ENCODE assay signal across 2 cellular contexts in the genomic region with DNA sequence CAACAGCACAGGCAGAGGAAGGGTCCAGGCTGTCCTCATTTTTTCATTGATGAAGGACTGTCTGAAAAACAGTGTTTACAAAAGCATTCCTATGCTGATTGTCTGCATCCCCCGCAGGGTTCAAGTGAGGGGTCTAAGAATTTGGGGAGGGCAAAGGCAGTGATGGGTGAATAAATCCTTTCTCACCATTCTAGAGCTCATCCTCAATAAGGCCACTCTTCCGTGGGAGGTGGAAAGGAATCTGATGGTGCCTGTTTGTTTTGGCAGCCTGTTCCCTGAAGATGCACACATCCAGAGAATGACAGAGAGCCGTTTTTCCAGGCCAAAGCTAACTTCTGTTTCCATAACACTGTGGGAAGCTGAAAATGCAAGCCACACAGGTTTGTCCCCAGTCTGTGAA.
A peak's percentile ranks its signal among the peaks of the same experiment; 100 is the strongest.
TF ChIP-seq lines count a peak whose summit lies in the region.

No MANE protein-coding gene starts in this region.

TF ChIP-seq in IMR-90, 13 proteins besides CTCF, POLR2A, EP300 and RAD21:
- TF ChIP-seq CHD1 (IDR thresholded peaks at IDR 0.05; ENCODE audit: low read depth, low read length), result no peak

TF ChIP-seq in H1, 55 proteins besides CTCF, POLR2A, EP300 and RAD21:
- TF ChIP-seq TEAD4 (IDR thresholded peaks at IDR 0.05; ENCODE audit: low read depth, low read length) (peak; percentile 52; the same call in 1 of the 2 replicates), FOSL1 (IDR thresholded peaks at IDR 0.05; ENCODE audit: insufficient read depth, low read depth, low read length) (no peak), EZH2 (IDR thresholded peaks at IDR 0.05; ENCODE audit: low read depth, low read length, severe bottlenecking) (no peak), SP1 (IDR thresholded peaks at IDR 0.05; ENCODE audit: low read depth, low read length) (no peak), BACH1 (IDR thresholded peaks at IDR 0.05; ENCODE audit: low read length) (no peak), BCL11A (IDR thresholded peaks at IDR 0.05; ENCODE audit: low read depth in 2 of 2, low read length in 2 of 2) (no peak)
- TF ChIP-seq, protein P1, sequence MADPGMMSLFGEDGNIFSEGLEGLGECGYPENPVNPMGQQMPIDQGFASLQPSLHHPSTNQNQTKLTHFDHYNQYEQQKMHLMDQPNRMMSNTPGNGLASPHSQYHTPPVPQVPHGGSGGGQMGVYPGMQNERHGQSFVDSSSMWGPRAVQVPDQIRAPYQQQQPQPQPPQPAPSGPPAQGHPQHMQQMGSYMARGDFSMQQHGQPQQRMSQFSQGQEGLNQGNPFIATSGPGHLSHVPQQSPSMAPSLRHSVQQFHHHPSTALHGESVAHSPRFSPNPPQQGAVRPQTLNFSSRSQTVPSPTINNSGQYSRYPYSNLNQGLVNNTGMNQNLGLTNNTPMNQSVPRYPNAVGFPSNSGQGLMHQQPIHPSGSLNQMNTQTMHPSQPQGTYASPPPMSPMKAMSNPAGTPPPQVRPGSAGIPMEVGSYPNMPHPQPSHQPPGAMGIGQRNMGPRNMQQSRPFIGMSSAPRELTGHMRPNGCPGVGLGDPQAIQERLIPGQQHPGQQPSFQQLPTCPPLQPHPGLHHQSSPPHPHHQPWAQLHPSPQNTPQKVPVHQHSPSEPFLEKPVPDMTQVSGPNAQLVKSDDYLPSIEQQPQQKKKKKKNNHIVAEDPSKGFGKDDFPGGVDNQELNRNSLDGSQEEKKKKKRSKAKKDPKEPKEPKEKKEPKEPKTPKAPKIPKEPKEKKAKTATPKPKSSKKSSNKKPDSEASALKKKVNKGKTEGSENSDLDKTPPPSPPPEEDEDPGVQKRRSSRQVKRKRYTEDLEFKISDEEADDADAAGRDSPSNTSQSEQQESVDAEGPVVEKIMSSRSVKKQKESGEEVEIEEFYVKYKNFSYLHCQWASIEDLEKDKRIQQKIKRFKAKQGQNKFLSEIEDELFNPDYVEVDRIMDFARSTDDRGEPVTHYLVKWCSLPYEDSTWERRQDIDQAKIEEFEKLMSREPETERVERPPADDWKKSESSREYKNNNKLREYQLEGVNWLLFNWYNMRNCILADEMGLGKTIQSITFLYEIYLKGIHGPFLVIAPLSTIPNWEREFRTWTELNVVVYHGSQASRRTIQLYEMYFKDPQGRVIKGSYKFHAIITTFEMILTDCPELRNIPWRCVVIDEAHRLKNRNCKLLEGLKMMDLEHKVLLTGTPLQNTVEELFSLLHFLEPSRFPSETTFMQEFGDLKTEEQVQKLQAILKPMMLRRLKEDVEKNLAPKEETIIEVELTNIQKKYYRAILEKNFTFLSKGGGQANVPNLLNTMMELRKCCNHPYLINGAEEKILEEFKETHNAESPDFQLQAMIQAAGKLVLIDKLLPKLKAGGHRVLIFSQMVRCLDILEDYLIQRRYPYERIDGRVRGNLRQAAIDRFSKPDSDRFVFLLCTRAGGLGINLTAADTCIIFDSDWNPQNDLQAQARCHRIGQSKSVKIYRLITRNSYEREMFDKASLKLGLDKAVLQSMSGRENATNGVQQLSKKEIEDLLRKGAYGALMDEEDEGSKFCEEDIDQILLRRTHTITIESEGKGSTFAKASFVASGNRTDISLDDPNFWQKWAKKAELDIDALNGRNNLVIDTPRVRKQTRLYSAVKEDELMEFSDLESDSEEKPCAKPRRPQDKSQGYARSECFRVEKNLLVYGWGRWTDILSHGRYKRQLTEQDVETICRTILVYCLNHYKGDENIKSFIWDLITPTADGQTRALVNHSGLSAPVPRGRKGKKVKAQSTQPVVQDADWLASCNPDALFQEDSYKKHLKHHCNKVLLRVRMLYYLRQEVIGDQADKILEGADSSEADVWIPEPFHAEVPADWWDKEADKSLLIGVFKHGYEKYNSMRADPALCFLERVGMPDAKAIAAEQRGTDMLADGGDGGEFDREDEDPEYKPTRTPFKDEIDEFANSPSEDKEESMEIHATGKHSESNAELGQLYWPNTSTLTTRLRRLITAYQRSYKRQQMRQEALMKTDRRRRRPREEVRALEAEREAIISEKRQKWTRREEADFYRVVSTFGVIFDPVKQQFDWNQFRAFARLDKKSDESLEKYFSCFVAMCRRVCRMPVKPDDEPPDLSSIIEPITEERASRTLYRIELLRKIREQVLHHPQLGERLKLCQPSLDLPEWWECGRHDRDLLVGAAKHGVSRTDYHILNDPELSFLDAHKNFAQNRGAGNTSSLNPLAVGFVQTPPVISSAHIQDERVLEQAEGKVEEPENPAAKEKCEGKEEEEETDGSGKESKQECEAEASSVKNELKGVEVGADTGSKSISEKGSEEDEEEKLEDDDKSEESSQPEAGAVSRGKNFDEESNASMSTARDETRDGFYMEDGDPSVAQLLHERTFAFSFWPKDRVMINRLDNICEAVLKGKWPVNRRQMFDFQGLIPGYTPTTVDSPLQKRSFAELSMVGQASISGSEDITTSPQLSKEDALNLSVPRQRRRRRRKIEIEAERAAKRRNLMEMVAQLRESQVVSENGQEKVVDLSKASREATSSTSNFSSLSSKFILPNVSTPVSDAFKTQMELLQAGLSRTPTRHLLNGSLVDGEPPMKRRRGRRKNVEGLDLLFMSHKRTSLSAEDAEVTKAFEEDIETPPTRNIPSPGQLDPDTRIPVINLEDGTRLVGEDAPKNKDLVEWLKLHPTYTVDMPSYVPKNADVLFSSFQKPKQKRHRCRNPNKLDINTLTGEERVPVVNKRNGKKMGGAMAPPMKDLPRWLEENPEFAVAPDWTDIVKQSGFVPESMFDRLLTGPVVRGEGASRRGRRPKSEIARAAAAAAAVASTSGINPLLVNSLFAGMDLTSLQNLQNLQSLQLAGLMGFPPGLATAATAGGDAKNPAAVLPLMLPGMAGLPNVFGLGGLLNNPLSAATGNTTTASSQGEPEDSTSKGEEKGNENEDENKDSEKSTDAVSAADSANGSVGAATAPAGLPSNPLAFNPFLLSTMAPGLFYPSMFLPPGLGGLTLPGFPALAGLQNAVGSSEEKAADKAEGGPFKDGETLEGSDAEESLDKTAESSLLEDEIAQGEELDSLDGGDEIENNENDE (IDR thresholded peaks at IDR 0.05; ENCODE audit: insufficient replicate concordance, low read length), result no peak
- TF ChIP-seq, protein P2, sequence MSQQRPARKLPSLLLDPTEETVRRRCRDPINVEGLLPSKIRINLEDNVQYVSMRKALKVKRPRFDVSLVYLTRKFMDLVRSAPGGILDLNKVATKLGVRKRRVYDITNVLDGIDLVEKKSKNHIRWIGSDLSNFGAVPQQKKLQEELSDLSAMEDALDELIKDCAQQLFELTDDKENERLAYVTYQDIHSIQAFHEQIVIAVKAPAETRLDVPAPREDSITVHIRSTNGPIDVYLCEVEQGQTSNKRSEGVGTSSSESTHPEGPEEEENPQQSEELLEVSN (IDR thresholded peaks at IDR 0.05), result no peak
